8 cellular contexts compared by ENCODE assay signal in the genomic region with DNA sequence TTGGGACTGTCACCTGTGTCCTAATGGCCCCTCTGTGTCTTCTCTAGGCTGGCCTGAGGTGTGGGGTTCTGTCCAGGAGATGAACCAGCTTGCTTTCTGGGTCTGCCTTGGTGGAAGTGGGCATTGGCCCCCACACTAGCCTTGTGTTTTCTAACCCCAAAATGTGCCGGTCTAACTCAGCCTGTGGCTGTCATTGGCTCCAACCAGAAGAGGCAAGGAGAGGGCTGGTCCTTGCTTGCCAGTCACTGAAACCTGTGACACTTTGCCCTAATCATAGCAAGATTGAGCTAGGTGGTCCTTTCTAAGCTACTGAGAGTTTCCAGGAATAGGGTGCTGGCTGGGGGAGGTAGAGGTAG. TPM values are rescaled to one million over a fixed set of nuclear protein-coding genes. Genes with fewer than 3 reads are reported as not detected.
A peak's percentile ranks its signal among the peaks of the same experiment; 100 is the strongest.
DNase-seq lines count a peak whose midpoint lies in the region; ATAC-seq and TF ChIP-seq lines count a peak whose summit lies in the region.

No MANE protein-coding gene starts in this region.

- no peak for ATAC-seq in GM21576 (IDR thresholded peaks at IDR 0.05; ENCODE audit: unreplicated experiment)

- TF ChIP-seq CTCF in CD14-positive monocyte (IDR thresholded peaks at IDR 0.05) = no peak
- no peak for TF ChIP-seq CTCF in KMS-11 (conservative IDR thresholded peaks at IDR 0.05; ENCODE audit: low read depth, low read length)
- TF ChIP-seq CTCF in nephron (IDR thresholded peaks at IDR 0.05; ENCODE audit: unreplicated experiment in 3 of 3) = no peak

- peaks cover 66% of the 10 kb centered on the region for H3K79me2 ChIP-seq in KMS-11 (ENCODE audit: insufficient read depth, low read depth)

- H4K20me1 ChIP-seq in KMS-11 (ENCODE audit: insufficient read depth) = peaks cover 27% of the 10 kb centered on the region

- no peak overlapping the region for H3K4me3 ChIP-seq in KMS-11 (IDR thresholded peaks at IDR 0.05; ENCODE audit: insufficient read depth, low read depth, low read length)

- H3K9me3 Mint-ChIP-seq in CD14-positive monocyte (no peaks in the 10 kb centered on the region), nephron (no peaks in the 10 kb centered on the region)

- no peaks in the 10 kb centered on the region for H3K36me3 ChIP-seq in KMS-11 (ENCODE audit: insufficient read depth)

- H3K36me3 Mint-ChIP-seq in CD14-positive monocyte (peaks cover 47 to 55% of the 10 kb centered on the region in 2 donors), nephron (ENCODE audit: low read depth) (peaks cover 1% of the 10 kb centered on the region)

- DNase-seq in CD14-positive monocyte (ENCODE audit: low spot score) (no peak), caudate nucleus (lab: John Stamatoyannopoulos, UW) (no peak), NCI-H1105 (lab: John Stamatoyannopoulos, UW) (no peak), superior temporal gyrus (ENCODE audit: extremely low spot score) (no peak), HuH-7 (ENCODE audit: low spot score) (no peak)

- H3K4me1 Mint-ChIP-seq in CD14-positive monocyte = peaks cover 61% of the 10 kb centered on the region
- H3K4me1 Mint-ChIP-seq in nephron = peaks cover 27% of the 10 kb centered on the region

- peak overlapping the region; percentile 93; the same call in 1 of the 2 replicates for H3K9ac ChIP-seq in KMS-11

- intact Hi-C loops in CD14-positive monocyte (cut with micrococcal nuclease) = loop anchor here (1.0 to 5.0 kb wide), 10 partner anchors 42 to 267 kb away; a partner anchor contains a TSS

- H3K4me2 ChIP-seq in KMS-11 = peak overlapping the region; percentile 99

- peak overlapping the region; percentile 94 to 96 for H3K4me3 Mint-ChIP-seq in CD14-positive monocyte
- H3K4me3 Mint-ChIP-seq in nephron = peak overlapping the region; percentile 67 to 88 (median 73)

- H3K27me3 ChIP-seq in KMS-11 (ENCODE audit: insufficient read depth, low read depth) = no peaks in the 10 kb centered on the region

- H3K4me1 ChIP-seq in KMS-11 (ENCODE audit: low read depth, poor library complexity, severe bottlenecking) = peaks cover 47% of the 10 kb centered on the region

- peaks cover 3 to 4% (median 3%) of the 10 kb centered on the region in 3 donors for H3K27me3 Mint-ChIP-seq in CD14-positive monocyte (ENCODE audit: low read depth in 3 of 3)
- peaks cover 21% of the 10 kb centered on the region for H3K27me3 Mint-ChIP-seq in nephron (ENCODE audit: low read depth)

- H2AFZ ChIP-seq in KMS-11 (ENCODE audit: low read depth) = no peak overlapping the region

- peak overlapping the region; percentile 74 to 96 (median 93) for H3K27ac Mint-ChIP-seq in CD14-positive monocyte
- H3K27ac Mint-ChIP-seq in nephron = no peak overlapping the region

- H3K27ac ChIP-seq in KMS-11 = peak overlapping the region; percentile 87; the same call in 1 of the 2 replicates
- H3K27ac ChIP-seq in caudate nucleus (ENCODE audit: low read depth, low read length) = peak overlapping the region; percentile 2

RNA-seq across cellular contexts. Expression of a gene that starts 2.2 kb away (rescaled TPM):
- 10 to 100 TPM in 1 of 2 donors, 1 to 10 TPM in 1; 8.9 to 18.2 TPM for polyA plus RNA-seq in CD14-positive monocyte

RNA-seq across cellular contexts. Expression of a gene that starts 54.2 kb away (rescaled TPM):
- not detected for polyA plus RNA-seq in CD14-positive monocyte

Comparison
In these comparisons a context has a peak if more than half of its experiments do, and no peak if none do; other contexts are left out.
1. H3K27ac Mint-ChIP-seq: peak in CD14-positive monocyte (7 of 7); none in nephron (0 of 3).